In the genomic region with DNA sequence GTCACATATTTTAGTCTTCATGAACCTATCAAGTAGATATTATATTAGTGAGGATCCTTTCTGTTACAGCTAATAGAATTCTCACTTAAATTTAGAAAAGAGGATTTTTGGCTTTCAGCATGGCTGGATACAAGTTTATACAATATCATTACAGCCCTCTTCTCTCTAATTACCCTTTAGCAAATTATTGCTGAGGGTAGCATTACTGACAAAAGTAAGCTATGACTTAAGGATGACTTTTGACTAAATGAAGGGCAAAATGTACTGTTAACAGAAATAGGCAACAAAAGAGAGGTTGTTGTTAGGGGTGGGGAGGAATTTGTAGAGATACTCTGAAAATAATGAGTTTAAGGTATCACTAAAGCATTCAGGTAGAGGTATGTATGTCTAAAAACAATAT, we compare ENCODE assay signal across 22 cellular contexts.
"Had no signal": no experiment of that assay in that cellular context is flagged by ENCODE, and none has a peak within 500 bp of the region (broad histone marks: within the 10 kb centered on the region; RNA-seq: fewer than 3 reads in every experiment).

No MANE protein-coding gene starts in this region.

- H3K4me1 ChIP-seq: SJCRH30 had no signal

- H3K4me3 ChIP-seq: SJCRH30 had no signal

- H3K27me3 ChIP-seq: SJCRH30 had no signal

- H3K27ac ChIP-seq: RWPE1, SJCRH30 had no signal

- ATAC-seq: Panc1, PC-3, SK-N-SH treated with all-trans-retinoic acid at 6 μM for 48 hours had no signal

- DNase-seq: Kasumi-1, KG1, MM.1S, NCI-H1092 treated with DMSO at 0.1 percent for 48 hours, NCI-H1436, NCI-H187, NCI-H2029, NCI-H2081 treated with DMSO at 0.1 percent for 48 hours, NCI-H2171, NCI-H226, NCI-H446, NCI-H510A, NCI-H524 treated with DMSO at 0.1 percent for 48 hours, NCI-H69, NCI-H774, PC-3, SHP77 treated with DMSO at 0.1 percent for 48 hours, SJCRH30, T-helper 1 cell had no signal

- H3K9me3 ChIP-seq: SJCRH30 had no signal
